In the genomic region with DNA sequence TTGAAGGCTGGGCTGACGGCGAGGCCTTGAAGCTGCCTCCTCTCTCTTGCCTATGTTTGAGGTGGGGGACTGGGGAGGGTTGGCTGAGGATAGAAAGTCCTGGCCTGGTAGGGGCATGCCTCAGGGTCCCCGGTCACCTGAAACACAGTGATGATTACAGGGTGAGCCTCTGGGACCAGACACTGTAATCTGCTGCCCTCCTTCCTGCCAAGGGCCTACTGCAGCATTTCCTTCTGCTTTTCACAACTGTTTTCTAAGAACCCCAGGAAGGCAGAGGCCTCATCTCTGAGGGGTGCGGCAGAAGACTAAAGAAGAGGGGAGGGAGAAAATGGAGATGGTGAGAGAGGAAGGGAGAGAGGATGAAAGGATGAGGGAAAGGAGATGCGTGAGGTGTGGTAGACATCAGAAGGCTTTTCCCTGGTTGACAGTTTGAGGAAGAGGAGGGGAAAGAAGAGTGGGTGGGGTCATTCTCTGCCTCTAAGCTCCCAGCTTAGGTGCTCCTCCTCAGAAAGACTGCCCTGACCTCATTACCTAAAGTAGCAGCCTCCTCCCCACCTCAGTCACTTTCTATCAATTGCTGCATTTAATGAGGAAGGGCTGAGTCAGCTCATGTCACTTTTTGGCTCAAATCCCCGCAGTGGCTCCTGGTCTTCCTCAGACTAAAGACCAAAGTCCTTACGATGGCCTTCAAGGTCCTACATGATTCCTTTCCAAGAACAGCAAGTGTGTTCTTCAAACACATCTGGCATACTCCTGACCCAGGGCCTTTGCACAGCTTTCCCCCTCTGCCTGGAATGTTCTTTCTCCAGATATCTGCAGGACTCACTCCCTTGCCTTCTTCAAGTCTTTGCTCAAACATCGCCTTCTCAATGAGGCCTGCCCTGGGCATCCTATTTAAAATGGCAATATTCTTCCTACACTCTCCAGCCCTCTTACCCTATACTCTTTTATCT, we compare ENCODE assay signal across 10 cellular contexts. TPM values are rescaled to one million over a fixed set of nuclear protein-coding genes. Genes with fewer than 3 reads are reported as not detected.
DNase-seq lines count a peak whose midpoint lies in the region; ATAC-seq and TF ChIP-seq lines count a peak whose summit lies in the region.
"Had no signal": no experiment of that assay in that cellular context is flagged by ENCODE, and none has a peak within 500 bp of the region (broad histone marks: within the 10 kb centered on the region; RNA-seq: fewer than 3 reads in every experiment).

No MANE protein-coding gene starts in this region.

- TF ChIP-seq POLR2A in NB4 (IDR thresholded peaks at IDR 0.05; ENCODE audit: extremely low read depth, insufficient read length) = no peak
- no peak for TF ChIP-seq POLR2A in adrenal gland (IDR thresholded peaks at IDR 0.05)

- H3K79me1 ChIP-seq in trophoblast cell (ENCODE audit: low read length) = peaks cover 33% of the 10 kb centered on the region

- H2BK120ac ChIP-seq in trophoblast cell (ENCODE audit: insufficient read depth, low read length, poor library complexity) = peak overlapping the region; percentile 79

- H4K8ac ChIP-seq in trophoblast cell (ENCODE audit: low read depth, low read length) = peak overlapping the region; percentile 78

- H3K9me3 ChIP-seq in adrenal gland (replicated peaks in 1 of 3) (no peaks in the 10 kb centered on the region), trophoblast cell (ENCODE audit: insufficient read depth, low read depth, low read length) (no peaks in the 10 kb centered on the region)

- H2AFZ ChIP-seq in trophoblast cell (ENCODE audit: insufficient read depth, low read length, poor library complexity) = no peak overlapping the region

- WGBS in adrenal gland, 4 donors = 58 to 73% (median 70%) methylated on average over 8 of the region's 8 CpGs
- 100% methylated on average over 2 of the region's 8 CpGs for WGBS in trophoblast cell (ENCODE audit: extremely low coverage, insufficient coverage, insufficient read length)

- peak overlapping the region; percentile 38 for H3K4ac ChIP-seq in trophoblast cell (ENCODE audit: low read depth, low read length)

- H2BK5ac ChIP-seq in trophoblast cell (ENCODE audit: low read depth, low read length, poor library complexity) = peak overlapping the region; percentile 63

- TF ChIP-seq CTCF in NB4 (IDR thresholded peaks at IDR 0.05; ENCODE audit: low read depth, low read length) = no peak
- no peak for TF ChIP-seq CTCF in adrenal gland (IDR thresholded peaks at IDR 0.05)

- H3K14ac ChIP-seq in trophoblast cell (ENCODE audit: low read length) = peak overlapping the region; percentile 67

- H2BK12ac ChIP-seq in trophoblast cell (ENCODE audit: low read length) = peak overlapping the region; percentile 76

- no peak for ATAC-seq in stimulated activated naive CD8-positive, alpha-beta T cell treated with anti-CD3 and anti-CD28 coated beads, Interleukin-15, Interleukin-2, amounts not matched to agents 100 U/mL and 50 U/mL, for 24 hours
- ATAC-seq in activated T-cell treated with anti-CD3 and anti-CD28 coated beads, Interleukin-2, amount 50 U/mL, for 4 hours = no peak

- H3K36me3 Mint-ChIP-seq in activated T-cell treated with anti-CD3 and anti-CD28 coated beads, Interleukin-2, amount 50 U/mL, for 4 hours (ENCODE audit: insufficient read depth) = no peaks in the 10 kb centered on the region

- peak; percentile 71 for DNase-seq in GDM1 (lab: John Stamatoyannopoulos, UW)
- peak; percentile 85 for DNase-seq in NB4 (ENCODE audit: low read depth)
- peak in 5 of 7 donors; percentile 49 to 78 (median 59) for DNase-seq in adrenal gland
- DNase-seq in trophoblast cell = peak in 1 of 2 donors; percentile 7
- no peak for DNase-seq in stimulated activated CD4-positive, alpha-beta T cell treated with anti-CD3 and anti-CD28 coated beads, Interleukin-4, amount 100 ng/mL, for 4 hours
- no peak for DNase-seq in stimulated activated naive CD8-positive, alpha-beta T cell treated with anti-CD3 and anti-CD28 coated beads, Interleukin-15, Interleukin-2, amounts not matched to agents 100 U/mL and 50 U/mL, for 24 hours
- DNase-seq in activated T-cell treated with anti-CD3 and anti-CD28 coated beads, Interleukin-2, amount 50 U/mL, for 4 hours = no peak
- no peak for DNase-seq in retina
- DNase-seq: activated B cell treated with CpG ODN at 0.5 μM for 24 hours, NCI-H82 had no signal

- H2AK5ac ChIP-seq in trophoblast cell (ENCODE audit: low read length) = peak overlapping the region; percentile 80

- no peak overlapping the region for H3K4me3 ChIP-seq in NB4 (ENCODE audit: low read depth, low read length)
- H3K4me3 ChIP-seq in adrenal gland = no peak overlapping the region
- H3K4me3 ChIP-seq in trophoblast cell (ENCODE audit: low read depth, low read length) = no peak overlapping the region

- H4K12ac ChIP-seq in trophoblast cell (ENCODE audit: low read depth, low read length) = peak overlapping the region; percentile 45

- no peak overlapping the region for H3K4me3 Mint-ChIP-seq in activated T-cell treated with anti-CD3 and anti-CD28 coated beads, Interleukin-2, amount 50 U/mL, for 4 hours
- H3K4me3 Mint-ChIP-seq: activated B cell treated with CpG ODN at 0.5 μM for 24 hours had no signal

- no peak overlapping the region for H3K23ac ChIP-seq in trophoblast cell (ENCODE audit: low read length)

- H3K27me3 Mint-ChIP-seq in activated T-cell treated with anti-CD3 and anti-CD28 coated beads, Interleukin-2, amount 50 U/mL, for 4 hours (ENCODE audit: low read depth) = peaks cover 7% of the 10 kb centered on the region
- H3K27me3 Mint-ChIP-seq: activated B cell treated with CpG ODN at 0.5 μM for 24 hours had no signal

- peaks cover 7% of the 10 kb centered on the region for H3K4me1 Mint-ChIP-seq in activated T-cell treated with anti-CD3 and anti-CD28 coated beads, Interleukin-2, amount 50 U/mL, for 4 hours (ENCODE audit: low read depth)

- H4K91ac ChIP-seq in trophoblast cell (ENCODE audit: low read depth, low read length) = peak overlapping the region; percentile 94

- no peaks in the 10 kb centered on the region for H3K9me3 Mint-ChIP-seq in activated T-cell treated with anti-CD3 and anti-CD28 coated beads, Interleukin-2, amount 50 U/mL, for 4 hours
- H3K9me3 Mint-ChIP-seq: activated B cell treated with CpG ODN at 0.5 μM for 24 hours had no signal

- intact Hi-C loops in adrenal gland (cut with DNase I) = no loop called here

- no peak overlapping the region for H3K4me2 ChIP-seq in trophoblast cell (ENCODE audit: low read length)

- H3K27me3 ChIP-seq in adrenal gland = no peaks in the 10 kb centered on the region
- no peaks in the 10 kb centered on the region for H3K27me3 ChIP-seq in trophoblast cell (ENCODE audit: insufficient read depth, low read length)

- H3K27ac ChIP-seq in adrenal gland (peak overlapping the region in 3 of 5 donors; percentile 63 to 81 (median 79)), trophoblast cell (ENCODE audit: low read depth, low read length) (peak overlapping the region; percentile 65)

- H3K4me1 ChIP-seq in adrenal gland (replicated peaks in 1 of 2) (peaks cover 17 to 29% of the 10 kb centered on the region in 2 donors), trophoblast cell (ENCODE audit: control insufficient read depth in 1 of 2, insufficient read depth in 2 of 2, low read length in 2 of 2) (peaks cover 35 to 42% of the 10 kb centered on the region in 2 experiments)

- H3K79me2 ChIP-seq in trophoblast cell (ENCODE audit: control insufficient read depth, insufficient read depth, low read length, poor library complexity) = peaks cover 2% of the 10 kb centered on the region

- H3K9ac ChIP-seq in trophoblast cell (ENCODE audit: low read length) = no peak overlapping the region

- H3K36me3 ChIP-seq in adrenal gland (replicated peaks in 1 of 2) (no peaks in the 10 kb centered on the region), trophoblast cell (ENCODE audit: control insufficient read depth in 1 of 2, insufficient read depth in 2 of 2, low read length in 2 of 2) (no peaks in the 10 kb centered on the region)

- peak overlapping the region; percentile 78 for H3K18ac ChIP-seq in trophoblast cell (ENCODE audit: low read length)

RNA-seq across cellular contexts. Expression of a gene that starts 29.9 kb away (rescaled TPM):
- total RNA-seq in adrenal gland = 100 to 1,000 TPM in 3 of 8 donors, 10 to 100 TPM in 5; 31.5 to 343 (median 67.0) TPM
- 100 to 1,000 TPM in 2 of 3 donors, 10 to 100 TPM in 1; 89.5 to 146 (median 129) TPM for polyA plus RNA-seq in adrenal gland
- polyA plus RNA-seq in trophoblast cell (2013) = 111 and 117 TPM in 2 replicates
- 10 to 100 TPM; 28.9 to 44.6 (median 31.8) TPM for total RNA-seq in activated T-cell treated with anti-CD3 and anti-CD28 coated beads, Interleukin-2, amount 50 U/mL, for 4 hours

Comparison
In these comparisons a context has a peak if more than half of its experiments do, and no peak if none do; other contexts are left out.
1. DNase-seq: peak in GDM1 (single experiment), NB4 (single experiment) and adrenal gland (5 of 7); none in stimulated activated CD4-positive, alpha-beta T cell treated with anti-CD3 and anti-CD28 coated beads, Interleukin-4, amount 100 ng/mL, for 4 hours (0 of 2), stimulated activated naive CD8-positive, alpha-beta T cell treated with anti-CD3 and anti-CD28 coated beads, Interleukin-15, Interleukin-2, amounts not matched to agents 100 U/mL and 50 U/mL, for 24 hours (single experiment), activated T-cell treated with anti-CD3 and anti-CD28 coated beads, Interleukin-2, amount 50 U/mL, for 4 hours (single experiment) and retina (single experiment).